ENCODE assay signal across 3 cellular contexts in the genomic region with DNA sequence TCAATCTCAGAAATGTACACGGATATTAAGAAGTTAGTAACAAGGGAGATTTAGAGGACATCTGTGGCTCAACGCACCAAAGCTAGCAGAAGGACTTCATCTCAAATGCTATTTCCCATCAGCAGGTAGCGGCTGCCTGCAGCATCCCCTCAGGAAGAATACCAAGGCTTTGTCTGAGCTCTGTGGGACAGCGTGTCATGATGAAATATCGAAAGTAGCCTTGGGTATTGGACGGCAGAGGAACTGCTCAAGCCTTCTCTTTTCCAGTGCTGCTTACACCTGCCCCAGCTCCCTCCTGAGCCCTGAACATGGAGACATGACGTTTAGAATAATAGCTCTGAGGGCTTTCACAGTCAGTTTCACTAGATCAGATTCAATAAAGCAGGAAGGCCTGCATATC.
TF ChIP-seq lines count a peak whose summit lies in the region.

No MANE protein-coding gene starts in this region.

TF ChIP-seq in SK-N-SH, 30 proteins besides CTCF, POLR2A, EP300 and RAD21:
- TF ChIP-seq, protein P1, sequence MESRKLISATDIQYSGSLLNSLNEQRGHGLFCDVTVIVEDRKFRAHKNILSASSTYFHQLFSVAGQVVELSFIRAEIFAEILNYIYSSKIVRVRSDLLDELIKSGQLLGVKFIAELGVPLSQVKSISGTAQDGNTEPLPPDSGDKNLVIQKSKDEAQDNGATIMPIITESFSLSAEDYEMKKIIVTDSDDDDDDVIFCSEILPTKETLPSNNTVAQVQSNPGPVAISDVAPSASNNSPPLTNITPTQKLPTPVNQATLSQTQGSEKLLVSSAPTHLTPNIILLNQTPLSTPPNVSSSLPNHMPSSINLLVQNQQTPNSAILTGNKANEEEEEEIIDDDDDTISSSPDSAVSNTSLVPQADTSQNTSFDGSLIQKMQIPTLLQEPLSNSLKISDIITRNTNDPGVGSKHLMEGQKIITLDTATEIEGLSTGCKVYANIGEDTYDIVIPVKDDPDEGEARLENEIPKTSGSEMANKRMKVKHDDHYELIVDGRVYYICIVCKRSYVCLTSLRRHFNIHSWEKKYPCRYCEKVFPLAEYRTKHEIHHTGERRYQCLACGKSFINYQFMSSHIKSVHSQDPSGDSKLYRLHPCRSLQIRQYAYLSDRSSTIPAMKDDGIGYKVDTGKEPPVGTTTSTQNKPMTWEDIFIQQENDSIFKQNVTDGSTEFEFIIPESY (IDR thresholded peaks at IDR 0.05; ENCODE audit: borderline replicate concordance, low read depth): no peak
- TF ChIP-seq EZH2phosphoT487 (IDR thresholded peaks at IDR 0.05; ENCODE audit: borderline replicate concordance, low read depth) (no peak), YY1 (IDR thresholded peaks at IDR 0.05; ENCODE audit: low read depth) (no peak), RCOR1 (IDR thresholded peaks at IDR 0.05; ENCODE audit: low read length) (no peak), MEF2A (IDR thresholded peaks at IDR 0.05; ENCODE audit: borderline replicate concordance, low read depth) (no peak), GABPA (IDR thresholded peaks at IDR 0.05; ENCODE audit: low read depth) (no peak), RXRA (IDR thresholded peaks at IDR 0.05; ENCODE audit: borderline replicate concordance, low read depth) (no peak), FOXJ3 (CRISPR knock-in tag; IDR thresholded peaks at IDR 0.05) (no peak), RFX5 (IDR thresholded peaks at IDR 0.05; ENCODE audit: low read length) (no peak), ELF1 (IDR thresholded peaks at IDR 0.05) (no peak), SMC3 (IDR thresholded peaks at IDR 0.05; ENCODE audit: low read depth, low read length) (no peak)
- TF ChIP-seq, protein P2, sequence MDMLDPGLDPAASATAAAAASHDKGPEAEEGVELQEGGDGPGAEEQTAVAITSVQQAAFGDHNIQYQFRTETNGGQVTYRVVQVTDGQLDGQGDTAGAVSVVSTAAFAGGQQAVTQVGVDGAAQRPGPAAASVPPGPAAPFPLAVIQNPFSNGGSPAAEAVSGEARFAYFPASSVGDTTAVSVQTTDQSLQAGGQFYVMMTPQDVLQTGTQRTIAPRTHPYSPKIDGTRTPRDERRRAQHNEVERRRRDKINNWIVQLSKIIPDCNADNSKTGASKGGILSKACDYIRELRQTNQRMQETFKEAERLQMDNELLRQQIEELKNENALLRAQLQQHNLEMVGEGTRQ (IDR thresholded peaks at IDR 0.05; ENCODE audit: borderline replicate concordance, low read depth, low read length): no peak

TF ChIP-seq in SK-N-SH treated with all-trans-retinoic acid at 6 μM for 48 hours, 23 proteins besides CTCF, POLR2A, EP300 and RAD21:
- TF ChIP-seq TSHZ2 (CRISPR knock-in tag; IDR thresholded peaks at IDR 0.05) (no peak), PATZ1 (CRISPR knock-in tag; IDR thresholded peaks at IDR 0.05; ENCODE audit: borderline replicate concordance) (no peak), ZNF8 (CRISPR knock-in tag; IDR thresholded peaks at IDR 0.05) (no peak), ESRRG (CRISPR knock-in tag; IDR thresholded peaks at IDR 0.05) (no peak), CSDC2 (CRISPR knock-in tag; IDR thresholded peaks at IDR 0.05) (no peak), ZC3H10 (CRISPR knock-in tag; IDR thresholded peaks at IDR 0.05) (no peak)

TF ChIP-seq in H1, 55 proteins besides CTCF, POLR2A, EP300 and RAD21:
- no peak for TF ChIP-seq ASH2L (IDR thresholded peaks at IDR 0.05; ENCODE audit: low read length)
- TF ChIP-seq MAFK (IDR thresholded peaks at IDR 0.05; ENCODE audit: low read depth, low read length): no peak
- no peak for TF ChIP-seq EZH2 (IDR thresholded peaks at IDR 0.05; ENCODE audit: low read depth, low read length, severe bottlenecking)
- no peak for TF ChIP-seq ZNF274 (IDR thresholded peaks at IDR 0.05; ENCODE audit: borderline replicate concordance, extremely low read depth, low read length)
- TF ChIP-seq CTBP2 (IDR thresholded peaks at IDR 0.05; ENCODE audit: borderline replicate concordance, insufficient read depth, insufficient read length, low read length): no peak
- no peak for TF ChIP-seq TAF1 (IDR thresholded peaks at IDR 0.05; ENCODE audit: low read depth, low read length)
- TF ChIP-seq SRF (IDR thresholded peaks at IDR 0.05; ENCODE audit: low read depth, low read length): no peak
- TF ChIP-seq GABPA (IDR thresholded peaks at IDR 0.05; ENCODE audit: borderline replicate concordance, insufficient read depth, low read length): no peak
- no peak for TF ChIP-seq CHD2 (IDR thresholded peaks at IDR 0.05; ENCODE audit: low read length)
- TF ChIP-seq NRF1 (IDR thresholded peaks at IDR 0.05; ENCODE audit: low read depth, low read length): no peak
- no peak for TF ChIP-seq KDM1A (IDR thresholded peaks at IDR 0.05; ENCODE audit: borderline replicate concordance, low read length)
- no peak for TF ChIP-seq TCF12 (IDR thresholded peaks at IDR 0.05; ENCODE audit: low read depth, low read length)
- no peak for TF ChIP-seq SP1 (IDR thresholded peaks at IDR 0.05; ENCODE audit: low read depth, low read length)
- no peak for TF ChIP-seq CBX5 (IDR thresholded peaks at IDR 0.05; ENCODE audit: low read depth, low read length)
- TF ChIP-seq RBBP5 (IDR thresholded peaks at IDR 0.05; ENCODE audit: borderline replicate concordance, low read depth, low read length): no peak
- TF ChIP-seq, protein P2 (IDR thresholded peaks at IDR 0.05; ENCODE audit: low read length): no peak
- no peak for TF ChIP-seq BACH1 (IDR thresholded peaks at IDR 0.05; ENCODE audit: low read length)
- TF ChIP-seq EGR1 (IDR thresholded peaks at IDR 0.05; ENCODE audit: borderline replicate concordance, low read depth, low read length): no peak
- no peak for TF ChIP-seq KDM4A (IDR thresholded peaks at IDR 0.05; ENCODE audit: low read depth, low read length, severe bottlenecking)
